In the genomic region with DNA sequence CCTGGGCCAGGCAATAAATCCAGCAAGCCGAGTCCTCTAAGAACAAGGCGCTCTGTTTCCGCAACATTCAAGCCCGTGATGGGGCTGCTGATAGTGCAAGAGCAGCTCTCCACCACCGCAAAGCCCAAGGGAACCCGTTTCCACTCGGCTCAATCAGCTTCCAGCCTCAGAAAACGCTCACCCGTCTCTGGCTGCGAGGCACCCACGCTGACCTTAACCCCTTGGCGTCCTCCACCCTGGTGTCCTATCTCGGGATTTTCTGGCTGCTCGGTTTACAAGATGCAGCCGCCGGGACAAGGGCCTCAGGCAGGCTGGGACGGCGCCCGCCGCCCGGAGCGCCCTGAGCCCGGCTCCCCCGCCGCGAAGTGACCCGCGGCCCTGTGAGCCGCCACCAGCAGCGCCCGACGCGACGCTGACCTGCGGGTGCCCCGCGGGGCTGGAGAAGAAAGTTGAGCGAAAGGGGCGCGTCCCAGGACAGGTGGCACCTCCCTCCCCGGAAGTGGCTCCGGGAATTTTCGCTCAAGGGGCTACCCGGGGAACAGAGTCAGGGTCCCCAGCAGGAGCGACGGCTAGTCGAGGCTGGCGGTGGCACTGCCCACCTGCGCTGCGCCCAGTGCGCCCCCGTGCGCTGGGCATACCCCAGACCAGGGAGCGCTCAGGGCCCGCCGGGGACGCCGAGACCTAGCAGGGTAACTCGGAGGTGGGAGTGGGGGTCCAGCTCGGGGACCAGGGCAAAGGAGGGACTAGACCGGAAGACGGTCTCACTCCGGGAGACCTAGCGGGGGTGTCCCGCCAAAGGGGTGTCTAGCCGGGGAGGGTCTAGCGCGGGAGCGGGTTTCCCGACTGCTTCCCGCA, we compare ENCODE assay signal across 1 cellular context.
A peak's percentile ranks its signal among the peaks of the same experiment; 100 is the strongest.
TF ChIP-seq lines count a peak whose summit lies in the region.

No MANE protein-coding gene starts in this region.

TF ChIP-seq in GM12878, 131 proteins besides CTCF, POLR2A, EP300 and RAD21 (continued from another document):
- TF ChIP-seq, protein P1, sequence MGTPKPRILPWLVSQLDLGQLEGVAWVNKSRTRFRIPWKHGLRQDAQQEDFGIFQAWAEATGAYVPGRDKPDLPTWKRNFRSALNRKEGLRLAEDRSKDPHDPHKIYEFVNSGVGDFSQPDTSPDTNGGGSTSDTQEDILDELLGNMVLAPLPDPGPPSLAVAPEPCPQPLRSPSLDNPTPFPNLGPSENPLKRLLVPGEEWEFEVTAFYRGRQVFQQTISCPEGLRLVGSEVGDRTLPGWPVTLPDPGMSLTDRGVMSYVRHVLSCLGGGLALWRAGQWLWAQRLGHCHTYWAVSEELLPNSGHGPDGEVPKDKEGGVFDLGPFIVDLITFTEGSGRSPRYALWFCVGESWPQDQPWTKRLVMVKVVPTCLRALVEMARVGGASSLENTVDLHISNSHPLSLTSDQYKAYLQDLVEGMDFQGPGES (IDR thresholded peaks at IDR 0.05): no peak
- peak; percentile 86 for TF ChIP-seq GATAD2B (conservative IDR thresholded peaks at IDR 0.05; ENCODE audit: low read depth)
- no peak for TF ChIP-seq ZNF384 (IDR thresholded peaks at IDR 0.05; ENCODE audit: borderline replicate concordance, low read depth, low read length)
- TF ChIP-seq NR2F1 (conservative IDR thresholded peaks at IDR 0.05): peak; percentile 81
- TF ChIP-seq ZNF24 (IDR thresholded peaks at IDR 0.05): no peak
- peak; percentile 78 for TF ChIP-seq MEF2B (IDR thresholded peaks at IDR 0.05; ENCODE audit: partially characterized antibody, poor library complexity, severe bottlenecking)
- no peak for TF ChIP-seq CEBPB (IDR thresholded peaks at IDR 0.05; ENCODE audit: borderline replicate concordance in 1 of 2, low read depth in 2 of 2, low read length in 2 of 2)
- TF ChIP-seq STAT3 (IDR thresholded peaks at IDR 0.05; ENCODE audit: low read depth, low read length): no peak
- no peak for TF ChIP-seq YY1 (IDR thresholded peaks at IDR 0.05; ENCODE audit: low read depth, low read length)
- TF ChIP-seq SMAD5 (IDR thresholded peaks at IDR 0.05; ENCODE audit: low read depth): no peak
- TF ChIP-seq, protein P2, sequence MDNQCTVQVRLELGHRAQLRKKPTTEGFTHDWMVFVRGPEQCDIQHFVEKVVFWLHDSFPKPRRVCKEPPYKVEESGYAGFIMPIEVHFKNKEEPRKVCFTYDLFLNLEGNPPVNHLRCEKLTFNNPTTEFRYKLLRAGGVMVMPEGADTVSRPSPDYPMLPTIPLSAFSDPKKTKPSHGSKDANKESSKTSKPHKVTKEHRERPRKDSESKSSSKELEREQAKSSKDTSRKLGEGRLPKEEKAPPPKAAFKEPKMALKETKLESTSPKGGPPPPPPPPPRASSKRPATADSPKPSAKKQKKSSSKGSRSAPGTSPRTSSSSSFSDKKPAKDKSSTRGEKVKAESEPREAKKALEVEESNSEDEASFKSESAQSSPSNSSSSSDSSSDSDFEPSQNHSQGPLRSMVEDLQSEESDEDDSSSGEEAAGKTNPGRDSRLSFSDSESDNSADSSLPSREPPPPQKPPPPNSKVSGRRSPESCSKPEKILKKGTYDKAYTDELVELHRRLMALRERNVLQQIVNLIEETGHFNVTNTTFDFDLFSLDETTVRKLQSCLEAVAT (IDR thresholded peaks at IDR 0.05): no peak
- no peak for TF ChIP-seq SP1 (IDR thresholded peaks at IDR 0.05; ENCODE audit: low read depth, low read length)
- TF ChIP-seq, protein P3, sequence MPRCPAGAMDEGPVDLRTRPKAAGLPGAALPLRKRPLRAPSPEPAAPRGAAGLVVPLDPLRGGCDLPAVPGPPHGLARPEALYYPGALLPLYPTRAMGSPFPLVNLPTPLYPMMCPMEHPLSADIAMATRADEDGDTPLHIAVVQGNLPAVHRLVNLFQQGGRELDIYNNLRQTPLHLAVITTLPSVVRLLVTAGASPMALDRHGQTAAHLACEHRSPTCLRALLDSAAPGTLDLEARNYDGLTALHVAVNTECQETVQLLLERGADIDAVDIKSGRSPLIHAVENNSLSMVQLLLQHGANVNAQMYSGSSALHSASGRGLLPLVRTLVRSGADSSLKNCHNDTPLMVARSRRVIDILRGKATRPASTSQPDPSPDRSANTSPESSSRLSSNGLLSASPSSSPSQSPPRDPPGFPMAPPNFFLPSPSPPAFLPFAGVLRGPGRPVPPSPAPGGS (IDR thresholded peaks at IDR 0.05; ENCODE audit: borderline replicate concordance, insufficient read depth, low read depth, low read length, poor library complexity, severe bottlenecking): no peak
- TF ChIP-seq, protein P4, sequence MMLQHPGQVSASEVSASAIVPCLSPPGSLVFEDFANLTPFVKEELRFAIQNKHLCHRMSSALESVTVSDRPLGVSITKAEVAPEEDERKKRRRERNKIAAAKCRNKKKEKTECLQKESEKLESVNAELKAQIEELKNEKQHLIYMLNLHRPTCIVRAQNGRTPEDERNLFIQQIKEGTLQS (IDR thresholded peaks at IDR 0.05; ENCODE audit: borderline replicate concordance, extremely low read depth, low read depth, low read length): no peak
- TF ChIP-seq RAD51 (IDR thresholded peaks at IDR 0.05): no peak
- TF ChIP-seq, protein P5, sequence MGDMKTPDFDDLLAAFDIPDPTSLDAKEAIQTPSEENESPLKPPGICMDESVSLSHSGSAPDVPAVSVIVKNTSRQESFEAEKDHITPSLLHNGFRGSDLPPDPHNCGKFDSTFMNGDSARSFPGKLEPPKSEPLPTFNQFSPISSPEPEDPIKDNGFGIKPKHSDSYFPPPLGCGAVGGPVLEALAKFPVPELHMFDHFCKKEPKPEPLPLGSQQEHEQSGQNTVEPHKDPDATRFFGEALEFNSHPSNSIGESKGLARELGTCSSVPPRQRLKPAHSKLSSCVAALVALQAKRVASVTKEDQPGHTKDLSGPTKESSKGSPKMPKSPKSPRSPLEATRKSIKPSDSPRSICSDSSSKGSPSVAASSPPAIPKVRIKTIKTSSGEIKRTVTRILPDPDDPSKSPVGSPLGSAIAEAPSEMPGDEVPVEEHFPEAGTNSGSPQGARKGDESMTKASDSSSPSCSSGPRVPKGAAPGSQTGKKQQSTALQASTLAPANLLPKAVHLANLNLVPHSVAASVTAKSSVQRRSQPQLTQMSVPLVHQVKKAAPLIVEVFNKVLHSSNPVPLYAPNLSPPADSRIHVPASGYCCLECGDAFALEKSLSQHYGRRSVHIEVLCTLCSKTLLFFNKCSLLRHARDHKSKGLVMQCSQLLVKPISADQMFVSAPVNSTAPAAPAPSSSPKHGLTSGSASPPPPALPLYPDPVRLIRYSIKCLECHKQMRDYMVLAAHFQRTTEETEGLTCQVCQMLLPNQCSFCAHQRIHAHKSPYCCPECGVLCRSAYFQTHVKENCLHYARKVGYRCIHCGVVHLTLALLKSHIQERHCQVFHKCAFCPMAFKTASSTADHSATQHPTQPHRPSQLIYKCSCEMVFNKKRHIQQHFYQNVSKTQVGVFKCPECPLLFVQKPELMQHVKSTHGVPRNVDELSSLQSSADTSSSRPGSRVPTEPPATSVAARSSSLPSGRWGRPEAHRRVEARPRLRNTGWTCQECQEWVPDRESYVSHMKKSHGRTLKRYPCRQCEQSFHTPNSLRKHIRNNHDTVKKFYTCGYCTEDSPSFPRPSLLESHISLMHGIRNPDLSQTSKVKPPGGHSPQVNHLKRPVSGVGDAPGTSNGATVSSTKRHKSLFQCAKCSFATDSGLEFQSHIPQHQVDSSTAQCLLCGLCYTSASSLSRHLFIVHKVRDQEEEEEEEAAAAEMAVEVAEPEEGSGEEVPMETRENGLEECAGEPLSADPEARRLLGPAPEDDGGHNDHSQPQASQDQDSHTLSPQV (IDR thresholded peaks at IDR 0.05): peak; percentile 37; the same call in 1 of the 2 replicates
- no peak for TF ChIP-seq PAX8 (IDR thresholded peaks at IDR 0.05)
- no peak for TF ChIP-seq BACH1 (IDR thresholded peaks at IDR 0.05; ENCODE audit: borderline replicate concordance)
- no peak for TF ChIP-seq TBL1XR1 (IDR thresholded peaks at IDR 0.05; ENCODE audit: low read depth, low read length)
- no peak for TF ChIP-seq SRF (IDR thresholded peaks at IDR 0.05; ENCODE audit: low read depth in 2 of 2, low read length in 2 of 2)
- TF ChIP-seq, protein P6, sequence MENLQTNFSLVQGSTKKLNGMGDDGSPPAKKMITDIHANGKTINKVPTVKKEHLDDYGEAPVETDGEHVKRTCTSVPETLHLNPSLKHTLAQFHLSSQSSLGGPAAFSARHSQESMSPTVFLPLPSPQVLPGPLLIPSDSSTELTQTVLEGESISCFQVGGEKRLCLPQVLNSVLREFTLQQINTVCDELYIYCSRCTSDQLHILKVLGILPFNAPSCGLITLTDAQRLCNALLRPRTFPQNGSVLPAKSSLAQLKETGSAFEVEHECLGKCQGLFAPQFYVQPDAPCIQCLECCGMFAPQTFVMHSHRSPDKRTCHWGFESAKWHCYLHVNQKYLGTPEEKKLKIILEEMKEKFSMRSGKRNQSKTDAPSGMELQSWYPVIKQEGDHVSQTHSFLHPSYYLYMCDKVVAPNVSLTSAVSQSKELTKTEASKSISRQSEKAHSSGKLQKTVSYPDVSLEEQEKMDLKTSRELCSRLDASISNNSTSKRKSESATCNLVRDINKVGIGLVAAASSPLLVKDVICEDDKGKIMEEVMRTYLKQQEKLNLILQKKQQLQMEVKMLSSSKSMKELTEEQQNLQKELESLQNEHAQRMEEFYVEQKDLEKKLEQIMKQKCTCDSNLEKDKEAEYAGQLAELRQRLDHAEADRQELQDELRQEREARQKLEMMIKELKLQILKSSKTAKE (IDR thresholded peaks at IDR 0.05; ENCODE audit: low read depth, poor library complexity, severe bottlenecking): no peak
- TF ChIP-seq SIX5 (IDR thresholded peaks at IDR 0.05; ENCODE audit: low read depth, low read length, severe bottlenecking): no peak
- TF ChIP-seq BRCA1 (IDR thresholded peaks at IDR 0.05; ENCODE audit: low read depth, low read length): no peak
- TF ChIP-seq MYB (IDR thresholded peaks at IDR 0.05; ENCODE audit: borderline replicate concordance, low read depth, low read length): no peak
- TF ChIP-seq CBX5 (IDR thresholded peaks at IDR 0.05; ENCODE audit: low read depth): no peak
- no peak for TF ChIP-seq SMAD1 (IDR thresholded peaks at IDR 0.05; ENCODE audit: low read depth, partially characterized antibody)
- no peak for TF ChIP-seq SREBF1 (IDR thresholded peaks at IDR 0.05; ENCODE audit: low read length)
- no peak for TF ChIP-seq NFYA (IDR thresholded peaks at IDR 0.05; ENCODE audit: borderline replicate concordance, low read depth, low read length)
- TF ChIP-seq CREM (IDR thresholded peaks at IDR 0.05; ENCODE audit: low read depth): no peak
- TF ChIP-seq, protein P7, sequence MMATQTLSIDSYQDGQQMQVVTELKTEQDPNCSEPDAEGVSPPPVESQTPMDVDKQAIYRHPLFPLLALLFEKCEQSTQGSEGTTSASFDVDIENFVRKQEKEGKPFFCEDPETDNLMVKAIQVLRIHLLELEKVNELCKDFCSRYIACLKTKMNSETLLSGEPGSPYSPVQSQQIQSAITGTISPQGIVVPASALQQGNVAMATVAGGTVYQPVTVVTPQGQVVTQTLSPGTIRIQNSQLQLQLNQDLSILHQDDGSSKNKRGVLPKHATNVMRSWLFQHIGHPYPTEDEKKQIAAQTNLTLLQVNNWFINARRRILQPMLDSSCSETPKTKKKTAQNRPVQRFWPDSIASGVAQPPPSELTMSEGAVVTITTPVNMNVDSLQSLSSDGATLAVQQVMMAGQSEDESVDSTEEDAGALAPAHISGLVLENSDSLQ (IDR thresholded peaks at IDR 0.05): no peak
- TF ChIP-seq, protein P8, sequence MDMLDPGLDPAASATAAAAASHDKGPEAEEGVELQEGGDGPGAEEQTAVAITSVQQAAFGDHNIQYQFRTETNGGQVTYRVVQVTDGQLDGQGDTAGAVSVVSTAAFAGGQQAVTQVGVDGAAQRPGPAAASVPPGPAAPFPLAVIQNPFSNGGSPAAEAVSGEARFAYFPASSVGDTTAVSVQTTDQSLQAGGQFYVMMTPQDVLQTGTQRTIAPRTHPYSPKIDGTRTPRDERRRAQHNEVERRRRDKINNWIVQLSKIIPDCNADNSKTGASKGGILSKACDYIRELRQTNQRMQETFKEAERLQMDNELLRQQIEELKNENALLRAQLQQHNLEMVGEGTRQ (IDR thresholded peaks at IDR 0.05; ENCODE audit: borderline replicate concordance, low read depth, low read length): no peak
- no peak for TF ChIP-seq RCOR1 (conservative IDR thresholded peaks at IDR 0.05; ENCODE audit: low read depth, low read length)
- TF ChIP-seq ZNF207 (IDR thresholded peaks at IDR 0.05; ENCODE audit: borderline replicate concordance): no peak
